Comparison of ENCODE assay signal across 8 cellular contexts in genomic region chr7:91880016-91880412, GRCh38. TPM values are rescaled to one million over a fixed set of nuclear protein-coding genes. Genes with fewer than 3 reads are reported as not detected.
DNase-seq lines count a peak whose midpoint lies in the region; ATAC-seq and TF ChIP-seq lines count a peak whose summit lies in the region.

No MANE protein-coding gene starts in this region.

- peaks cover 47% of the 10 kb centered on the region for H3K4me1 Mint-ChIP-seq in brain

- H3K27me3 ChIP-seq in mucosa of stomach (ENCODE audit: control insufficient read depth, insufficient read depth, low read length), result no peaks in the 10 kb centered on the region

- H3K36me3 ChIP-seq in mucosa of stomach (ENCODE audit: control insufficient read depth, insufficient read depth, low read length), result peaks cover 3% of the 10 kb centered on the region

- TF ChIP-seq CTCF in brain (conservative IDR thresholded peaks at IDR 0.05), result no peak

- peaks cover 4% of the 10 kb centered on the region for H3K4me1 ChIP-seq in mucosa of stomach (ENCODE audit: control insufficient read depth, insufficient read depth, low read length)

- DNase-seq in HuH-7 (ENCODE audit: low spot score), result no peak
- DNase-seq in COR-L47 (lab: John Stamatoyannopoulos, UW), result no peak
- no peak for DNase-seq in NCI-H526 treated with DMSO at 0.1 percent for 48 hours (lab: John Stamatoyannopoulos, UW)

- peak overlapping the region; percentile 94 to 99 (median 97) for H3K4me3 Mint-ChIP-seq in brain

- peak overlapping the region; percentile 85 for H3K9ac ChIP-seq in mucosa of stomach (ENCODE audit: low read length)

- ATAC-seq in HG03103 (IDR thresholded peaks at IDR 0.05; ENCODE audit: low read depth, unreplicated experiment) (peak; percentile 5), GM19463 (IDR thresholded peaks at IDR 0.05; ENCODE audit: unreplicated experiment) (no peak)

- H3K9me3 Mint-ChIP-seq in brain, result no peaks in the 10 kb centered on the region

- H3K36me3 Mint-ChIP-seq in brain, result peaks cover 23% of the 10 kb centered on the region

- peaks cover 8% of the 10 kb centered on the region for H3K27me3 Mint-ChIP-seq in brain

- H3K9me3 ChIP-seq in mucosa of stomach (ENCODE audit: control insufficient read depth, low read length), result no peaks in the 10 kb centered on the region

- H3K4me3 ChIP-seq in GM08714 (ENCODE audit: low read length) (peak overlapping the region; percentile 99), mucosa of stomach (ENCODE audit: low read length) (peak overlapping the region; percentile 98)

- H3K27ac Mint-ChIP-seq in brain, result peak overlapping the region; percentile 87 to 96 (median 92)

RNA-seq across cellular contexts. Expression of gene MTERF1, which starts 0.5 kb away (rescaled TPM):
- 2.1 TPM for polyA plus RNA-seq in brain (ENCODE audit: insufficient read depth, low read depth, low replicate concordance)
